8 cellular contexts compared by ENCODE assay signal in the genomic region with DNA sequence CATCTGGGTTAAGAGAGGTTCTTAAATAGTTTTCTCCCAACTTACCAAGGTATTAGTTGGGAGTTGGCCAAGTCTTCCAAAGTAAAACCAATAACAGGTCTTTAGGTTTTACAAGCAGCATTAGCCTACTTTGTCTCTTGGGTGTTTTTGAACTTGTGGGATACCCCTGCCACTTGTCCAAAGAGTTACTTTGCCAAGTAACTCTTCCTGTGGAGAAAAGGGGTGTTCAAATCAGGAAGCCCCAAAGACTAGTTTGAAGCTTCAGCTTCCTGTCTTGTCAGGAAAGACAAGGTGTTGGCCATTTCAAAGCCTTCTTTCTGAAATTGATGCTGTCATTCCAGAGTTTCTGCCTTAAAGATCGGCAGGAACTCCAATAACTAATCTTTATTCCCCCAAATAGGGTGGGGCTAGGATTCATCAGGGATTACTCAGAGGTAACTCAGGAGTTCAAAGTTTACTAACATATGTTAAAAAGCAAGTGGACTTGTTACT. TPM values are rescaled to one million over a fixed set of nuclear protein-coding genes. Genes with fewer than 3 reads are reported as not detected.
DNase-seq lines count a peak whose midpoint lies in the region; TF ChIP-seq lines count a peak whose summit lies in the region.

No MANE protein-coding gene starts in this region.

- peak overlapping the region; percentile 82 for H3K4me2 ChIP-seq in SU-DHL-6 (ENCODE audit: low read depth, low read length, poor library complexity, severe bottlenecking)

- peaks cover 23% of the 10 kb centered on the region for H3F3A ChIP-seq in SU-DHL-6 (ENCODE audit: insufficient read depth)

- no peaks in the 10 kb centered on the region for H3K27me3 ChIP-seq in SU-DHL-6 (ENCODE audit: low read length)

- peak overlapping the region; percentile 92 for H2AFZ ChIP-seq in SU-DHL-6 (ENCODE audit: low read depth, low read length, severe bottlenecking)

- H3K4me3 ChIP-seq in SU-DHL-6 (ENCODE audit: insufficient read depth, low read length, poor library complexity, severe bottlenecking) (peak overlapping the region; percentile 92), fibroblast of pulmonary artery (replicated peaks; ENCODE audit: low read depth, low read length) (peak overlapping the region; percentile 92)

- peak overlapping the region; percentile 97 for H3K4me3 Mint-ChIP-seq in activated CD4-positive, alpha-beta T cell treated with anti-CD3 and anti-CD28 coated beads, Interleukin-2, amount 10 ng/mL, durations not matched to agents 24 days and 14 days

- TF ChIP-seq CTCF in SU-DHL-6 (IDR thresholded peaks at IDR 0.05; ENCODE audit: insufficient read depth, low read length, poor library complexity, severe bottlenecking), result no peak
- no peak for TF ChIP-seq CTCF in fibroblast of pulmonary artery (IDR thresholded peaks at IDR 0.05; ENCODE audit: low read length, missing control alignments)

- H3K4me1 Mint-ChIP-seq in activated CD4-positive, alpha-beta T cell treated with anti-CD3 and anti-CD28 coated beads, Interleukin-2, amount 10 ng/mL, durations not matched to agents 24 days and 14 days, result peaks cover 50% of the 10 kb centered on the region

- peak overlapping the region; percentile 81 for H3K27ac ChIP-seq in SU-DHL-6 (ENCODE audit: low read depth, low read length)

- H3K9me2 ChIP-seq in SU-DHL-6 (replicated peaks; ENCODE audit: insufficient read depth, low read length), result no peaks in the 10 kb centered on the region

- H3K36me3 ChIP-seq in SU-DHL-6 (ENCODE audit: low read length), result no peaks in the 10 kb centered on the region

- H3K27ac Mint-ChIP-seq in activated CD4-positive, alpha-beta T cell treated with anti-CD3 and anti-CD28 coated beads, Interleukin-2, amount 10 ng/mL, durations not matched to agents 24 days and 14 days, result peak overlapping the region; percentile 94

- H3K9me3 ChIP-seq in SU-DHL-6 (ENCODE audit: insufficient read depth, low read length), result no peaks in the 10 kb centered on the region

- no peaks in the 10 kb centered on the region for H3K27me3 Mint-ChIP-seq in activated CD4-positive, alpha-beta T cell treated with anti-CD3 and anti-CD28 coated beads, Interleukin-2, amount 10 ng/mL, durations not matched to agents 24 days and 14 days

- H3K9me3 Mint-ChIP-seq in activated CD4-positive, alpha-beta T cell treated with anti-CD3 and anti-CD28 coated beads, Interleukin-2, amount 10 ng/mL, durations not matched to agents 24 days and 14 days, result no peaks in the 10 kb centered on the region

- peak overlapping the region; percentile 83 for H3K9ac ChIP-seq in SU-DHL-6 (ENCODE audit: low read length)

- intact Hi-C loops in activated CD4-positive, alpha-beta T cell treated with anti-CD3 and anti-CD28 coated beads, Interleukin-2, amount 10 ng/mL, durations not matched to agents 24 days and 14 days (cut with micrococcal nuclease), result loop anchor here (10.0 kb wide), 1 partner anchor 134 kb away; no protein-coding TSS in a partner anchor

- peaks cover 40% of the 10 kb centered on the region for H3K36me3 Mint-ChIP-seq in activated CD4-positive, alpha-beta T cell treated with anti-CD3 and anti-CD28 coated beads, Interleukin-2, amount 10 ng/mL, durations not matched to agents 24 days and 14 days (ENCODE audit: low read depth)

- no peaks in the 10 kb centered on the region for H4K20me1 ChIP-seq in SU-DHL-6 (ENCODE audit: low read depth, low read length)

- DNase-seq in activated CD4-positive, alpha-beta T cell treated with anti-CD3 and anti-CD28 coated beads, Interleukin-2, amount 10 ng/mL, durations not matched to agents 24 days and 14 days, result peak; percentile 71
- no peak for DNase-seq in activated CD4-positive, alpha-beta T cell treated with anti-CD3 and anti-CD28 coated beads for 4 hours
- DNase-seq in fibroblast of pulmonary artery (ENCODE audit: low read depth) (peak; percentile 8), renal cortical epithelial cell (ENCODE audit: low read depth) (peak; percentile 60), cerebellum (ENCODE audit: low spot score) (no peak), NCI-H1048 (lab: John Stamatoyannopoulos, UW) (no peak)
- DNase-seq in activated CD4-positive, CD25-positive, alpha-beta regulatory T cell (lab: John Stamatoyannopoulos, UW), result no peak

- H3K79me2 ChIP-seq in SU-DHL-6 (ENCODE audit: insufficient read depth, low read length), result peaks cover 20% of the 10 kb centered on the region

RNA-seq across cellular contexts. Expression of a gene that starts 0.8 kb away (rescaled TPM):
- total RNA-seq in activated CD4-positive, alpha-beta T cell treated with anti-CD3 and anti-CD28 coated beads, Interleukin-2, amount 10 ng/mL, durations not matched to agents 24 days and 14 days, result 16.5 and 17.4 TPM in 2 replicates
- 14.6 and 22.4 TPM in 2 replicates for total RNA-seq in renal cortical epithelial cell
- total RNA-seq in cerebellum, result 26.9 TPM

Comparison
In these comparisons a context has a peak if more than half of its experiments do, and no peak if none do; other contexts are left out.
1. DNase-seq: peak in activated CD4-positive, alpha-beta T cell treated with anti-CD3 and anti-CD28 coated beads, Interleukin-2, amount 10 ng/mL, durations not matched to agents 24 days and 14 days (single experiment), fibroblast of pulmonary artery (single experiment) and renal cortical epithelial cell (single experiment); none in activated CD4-positive, alpha-beta T cell treated with anti-CD3 and anti-CD28 coated beads for 4 hours (0 of 2), cerebellum (single experiment), NCI-H1048 (single experiment) and activated CD4-positive, CD25-positive, alpha-beta regulatory T cell (0 of 4).